In the genomic region with DNA sequence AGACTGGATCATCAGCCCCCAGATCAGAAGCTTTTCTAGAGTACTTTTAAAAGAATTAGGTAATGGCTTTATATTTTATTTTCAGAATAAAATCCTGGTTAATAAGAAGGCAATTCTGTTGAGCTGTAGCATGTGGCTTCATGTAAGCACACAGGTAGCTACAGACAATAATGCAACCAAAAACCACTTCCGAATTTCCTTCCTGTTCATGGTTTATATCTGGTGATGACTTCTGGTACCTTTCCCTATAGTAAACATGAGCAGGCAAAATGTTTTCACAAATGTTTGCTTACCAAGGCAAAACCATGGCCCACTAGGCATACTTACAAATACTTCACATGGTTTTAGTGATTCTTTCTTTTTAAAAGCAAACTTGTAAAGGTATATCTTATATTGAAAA, we compare ENCODE assay signal across 29 cellular contexts.
"Had no signal": no experiment of that assay in that cellular context is flagged by ENCODE, and none has a peak within 500 bp of the region (broad histone marks: within the 10 kb centered on the region; RNA-seq: fewer than 3 reads in every experiment).

No MANE protein-coding gene starts in this region.

- H3K27me3 Mint-ChIP-seq: activated B cell treated with CpG ODN at 0.5 μM for 24 hours; activated naive CD4-positive, alpha-beta T cell treated with anti-CD3 and anti-CD28 coated beads, Interleukin-2, amount 50 U/mL, for 24 hours; activated T-cell treated with anti-CD3 and anti-CD28 coated beads, Interleukin-2, amount 50 U/mL, for 24 hours had no signal

- H3K36me3 Mint-ChIP-seq: activated CD8-positive, alpha-beta memory T cell treated with anti-CD3 and anti-CD28 coated beads, Interleukin-2, amount 10 ng/mL, durations not matched to agents 7 days and 5 days; activated naive CD4-positive, alpha-beta T cell treated with anti-CD3 and anti-CD28 coated beads, Interleukin-2, amount 50 U/mL, for 24 hours had no signal

- H3K4me3 Mint-ChIP-seq: activated B cell treated with CpG ODN at 0.5 μM for 24 hours; activated CD4-positive, alpha-beta T cell treated with anti-CD3 and anti-CD28 coated beads, Interleukin-2, amount 10 ng/mL, durations not matched to agents 24 days and 14 days; activated CD8-positive, alpha-beta memory T cell treated with anti-CD3 and anti-CD28 coated beads, Interleukin-2, amount 10 ng/mL, durations not matched to agents 7 days and 5 days; activated naive CD4-positive, alpha-beta T cell treated with anti-CD3 and anti-CD28 coated beads, Interleukin-2, amount 50 U/mL, for 24 hours; activated T-cell treated with anti-CD3 and anti-CD28 coated beads, Interleukin-2, amount 50 U/mL, for 24 hours; activated T-helper 1 cell treated with anti-CD3 and anti-CD28 coated beads, Interleukin-12 subunit alpha, Interleukin-12 subunit beta, Interleukin-2, Interleukin-4 antibody, amounts not matched to agents 30 ng/mL and 10 ng/mL and 1 ng/mL, durations not matched to agents 14 hours and 24 hours and 36 hours had no signal

- H3K4me1 Mint-ChIP-seq: activated B cell treated with CpG ODN at 0.5 μM for 24 hours; activated CD4-positive, alpha-beta T cell treated with anti-CD3 and anti-CD28 coated beads, Interleukin-2, amount 10 ng/mL, durations not matched to agents 24 days and 14 days; activated naive CD4-positive, alpha-beta T cell treated with anti-CD3 and anti-CD28 coated beads, Interleukin-2, amount 50 U/mL, for 24 hours had no signal

- DNase-seq: activated B cell treated with CpG ODN at 0.5 μM for 24 hours; activated CD4-positive, alpha-beta T cell treated with anti-CD3 and anti-CD28 coated beads for 1 hour; activated CD4-positive, alpha-beta T cell treated with anti-CD3 and anti-CD28 coated beads, Interleukin-2, amount 10 ng/mL, durations not matched to agents 24 days and 14 days; activated CD4-positive, alpha-beta T cell treated with anti-CD3 and anti-CD28 coated beads, Interleukin-2, amount 50 U/mL, for 48 hours; activated CD8-positive, alpha-beta memory T cell treated with anti-CD3 and anti-CD28 coated beads, Interleukin-2, amount 10 ng/mL, durations not matched to agents 7 days and 5 days; activated effector memory CD4-positive, alpha-beta T cell treated with Interleukin-2 at 50 U/mL for 16 hours; activated naive CD4-positive, alpha-beta T cell; activated T-cell treated with anti-CD3 and anti-CD28 coated beads, Interleukin-2, amount 50 U/mL, for 24 hours; aorta; caudate nucleus; Karpas-422; NCI-H1048; NCI-H146; NCI-H187 treated with DMSO at 0.1 percent for 48 hours; NCI-H2081 treated with DMSO at 0.1 percent for 48 hours; NCI-H2171; NCI-H226; NCI-H510A; NCI-H526 treated with DMSO at 0.1 percent for 48 hours; NCI-H82; NK-92 treated with Interleukin-12 subunit alpha and Interleukin-12 subunit beta, amount 100 ng/mL, for 24 hours; OCI-M1; Peyer's patch; SHP77; SW 1271 had no signal

- H3K4me3 ChIP-seq: breast epithelium, Peyer's patch, SJSA1 had no signal

- H3K27ac Mint-ChIP-seq: activated B cell treated with CpG ODN at 0.5 μM for 24 hours; activated CD4-positive, alpha-beta T cell treated with anti-CD3 and anti-CD28 coated beads, Interleukin-2, amount 10 ng/mL, durations not matched to agents 24 days and 14 days; activated CD8-positive, alpha-beta memory T cell treated with anti-CD3 and anti-CD28 coated beads, Interleukin-2, amount 10 ng/mL, durations not matched to agents 7 days and 5 days; activated naive CD4-positive, alpha-beta T cell treated with anti-CD3 and anti-CD28 coated beads, Interleukin-2, amount 50 U/mL, for 24 hours; activated T-cell treated with anti-CD3 and anti-CD28 coated beads, Interleukin-2, amount 50 U/mL, for 24 hours; activated T-helper 1 cell treated with anti-CD3 and anti-CD28 coated beads, Interleukin-12 subunit alpha, Interleukin-12 subunit beta, Interleukin-2, Interleukin-4 antibody, amounts not matched to agents 30 ng/mL and 10 ng/mL and 1 ng/mL, durations not matched to agents 14 hours and 24 hours and 36 hours had no signal

- H3K9me3 Mint-ChIP-seq: activated B cell treated with CpG ODN at 0.5 μM for 24 hours; activated CD4-positive, alpha-beta T cell treated with anti-CD3 and anti-CD28 coated beads, Interleukin-2, amount 10 ng/mL, durations not matched to agents 24 days and 14 days; activated naive CD4-positive, alpha-beta T cell treated with anti-CD3 and anti-CD28 coated beads, Interleukin-2, amount 50 U/mL, for 24 hours; activated T-cell treated with anti-CD3 and anti-CD28 coated beads, Interleukin-2, amount 50 U/mL, for 24 hours; activated T-helper 1 cell treated with anti-CD3 and anti-CD28 coated beads, Interleukin-12 subunit alpha, Interleukin-12 subunit beta, Interleukin-2, Interleukin-4 antibody, amounts not matched to agents 30 ng/mL and 10 ng/mL and 1 ng/mL, durations not matched to agents 14 hours and 24 hours and 36 hours had no signal
